Comparison of ENCODE assay signal across 12 cellular contexts in the genomic region with DNA sequence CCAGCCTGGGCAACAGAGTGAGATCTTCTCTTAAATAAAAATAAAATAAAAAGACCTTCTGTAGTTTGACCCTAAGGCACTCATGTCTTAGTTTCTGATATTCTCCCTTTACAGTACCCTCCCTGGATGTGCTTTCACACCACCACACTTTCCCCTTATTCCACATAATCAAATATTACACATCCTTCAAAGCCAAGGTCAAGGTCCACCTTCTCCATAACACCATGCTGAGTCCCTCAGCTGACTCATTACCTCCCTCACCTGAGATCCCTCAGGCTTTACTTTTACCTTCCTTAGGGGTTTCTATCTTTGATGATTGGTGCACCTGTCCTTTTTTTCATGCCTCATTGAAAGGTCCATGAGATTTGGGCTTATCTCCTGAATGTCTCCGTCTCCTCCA. TPM values are rescaled to one million over a fixed set of nuclear protein-coding genes. Genes with fewer than 3 reads are reported as not detected.
DNase-seq lines count a peak whose midpoint lies in the region; ATAC-seq, FAIRE-seq and TF ChIP-seq lines count a peak whose summit lies in the region.
"Had no signal": no experiment of that assay in that cellular context is flagged by ENCODE, and none has a peak within 500 bp of the region (broad histone marks: within the 10 kb centered on the region; RNA-seq: fewer than 3 reads in every experiment).

No MANE protein-coding gene starts in this region.

- DNase-seq in HT-29 (ENCODE audit: low spot score) (peak; percentile 63), SW480 (ENCODE audit: low spot score) (peak; percentile 33), HepG2 (ENCODE audit: low spot score) (peak; percentile 15), midbrain (lab: John Stamatoyannopoulos, UW) (no peak), ascending aorta (ENCODE audit: low spot score in 2 of 2) (no peak), lower leg skin (ENCODE audit: low spot score in 2 of 2) (no peak)
- no peak for DNase-seq in activated CD4-positive, alpha-beta memory T cell treated with anti-CD3 and anti-CD28 coated beads, Interleukin-2, amount 10 ng/mL, durations not matched to agents 7 days and 5 days
- DNase-seq: DMS79 had no signal

- intact Hi-C loops in HepG2 (cut with micrococcal nuclease; ENCODE audit: unreplicated experiment), result loop anchor here (10.0 kb wide), 3 partner anchors 244 to 724 kb away; a partner anchor contains a TSS
- intact Hi-C loops in ascending aorta (cut with DNase I), result loop anchor here (10.0 kb wide), 3 partner anchors 284 to 1044 kb away; no protein-coding TSS in a partner anchor
- intact Hi-C loops in lower leg skin (cut with DNase I; ENCODE audit: low total_unique reads), result loop anchor here (10.0 kb wide), 1 partner anchor 814 kb away; no protein-coding TSS in a partner anchor

- H3K36me3 ChIP-seq in HepG2 (replicated peaks in 1 of 2; ENCODE audit: control insufficient read depth in 1 of 2, insufficient read depth in 2 of 2, low read length in 2 of 2) (no peaks in the 10 kb centered on the region), ascending aorta (no peaks in the 10 kb centered on the region)

- peaks cover 7% of the 10 kb centered on the region for H3K4me1 Mint-ChIP-seq in activated CD4-positive, alpha-beta memory T cell treated with anti-CD3 and anti-CD28 coated beads, Interleukin-2, amount 10 ng/mL, durations not matched to agents 7 days and 5 days
- H3K4me1 Mint-ChIP-seq: GM23338 had no signal

- TF ChIP-seq RAD21 in HepG2 (CRISPR knock-in tag; IDR thresholded peaks at IDR 0.05), result no peak

- BruUV-seq in HepG2 (replicated peaks; lab: Mats Ljungman, UMichigan), result no TSS peak

- H2AFZ ChIP-seq in HepG2 (ENCODE audit: low read length), result no peak overlapping the region
- H2AFZ ChIP-seq: GM23338 had no signal

- H3K9ac ChIP-seq in HepG2 (ENCODE audit: insufficient read depth, low read depth, low read length), result no peak overlapping the region

- POLR2A ChIA-PET in HepG2 (lab: Yijun Ruan, JAX), result no interaction called here
- POLR2A ChIA-PET in activated CD4-positive, alpha-beta memory T cell treated with anti-CD3 and anti-CD28 coated beads, Interleukin-2, amount 10 ng/mL, durations not matched to agents 7 days and 5 days (lab: Charles Lee), result no interaction called here

- TF ChIP-seq CTCF in HepG2 (CRISPR knock-in tag; IDR thresholded peaks at IDR 0.05) (no peak), ascending aorta (IDR thresholded peaks at IDR 0.05) (no peak), lower leg skin (IDR thresholded peaks at IDR 0.05) (no peak)

- TF ChIP-seq EP300 in HepG2 (IDR thresholded peaks at IDR 0.05; ENCODE audit: low read depth in 2 of 2, low read length in 2 of 2) (no peak), HepG2 (CRISPR knock-in tag; IDR thresholded peaks at IDR 0.05; ENCODE audit: borderline replicate concordance) (no peak)

- TF ChIP-seq POLR2A in HepG2 (IDR thresholded peaks at IDR 0.05; ENCODE audit: insufficient read depth in 1 of 2, low read depth in 2 of 2, low read length in 2 of 2) (no peak), lower leg skin (IDR thresholded peaks at IDR 0.05) (no peak)

- no peak overlapping the region for H3K27ac Mint-ChIP-seq in activated CD4-positive, alpha-beta memory T cell treated with anti-CD3 and anti-CD28 coated beads, Interleukin-2, amount 10 ng/mL, durations not matched to agents 7 days and 5 days
- H3K27ac Mint-ChIP-seq: CD14-positive monocyte; CD8-positive, alpha-beta T cell; GM23338 had no signal

- H3K9me3 ChIP-seq in HepG2 (ENCODE audit: low read length) (no peaks in the 10 kb centered on the region), ascending aorta (no peaks in the 10 kb centered on the region)

- no peaks in the 10 kb centered on the region for H3K9me3 Mint-ChIP-seq in activated CD4-positive, alpha-beta memory T cell treated with anti-CD3 and anti-CD28 coated beads, Interleukin-2, amount 10 ng/mL, durations not matched to agents 7 days and 5 days
- H3K9me3 Mint-ChIP-seq: CD8-positive, alpha-beta T cell had no signal

- no peak; the same call in 2 of the 3 replicates for ATAC-seq in HepG2
- ATAC-seq: CD8-positive, alpha-beta T cell had no signal

- H3K4me3 ChIP-seq in HepG2 (replicated peaks in 1 of 3; ENCODE audit: insufficient read depth in 1 of 3, low read depth in 2 of 3, low read length in 3 of 3) (no peak overlapping the region), ascending aorta (no peak overlapping the region), lower leg skin (ENCODE audit: low read depth, poor library complexity, severe bottlenecking) (no peak overlapping the region)
- H3K4me3 ChIP-seq: A549, GM23338 had no signal

- H3K36me3 Mint-ChIP-seq in activated CD4-positive, alpha-beta memory T cell treated with anti-CD3 and anti-CD28 coated beads, Interleukin-2, amount 10 ng/mL, durations not matched to agents 7 days and 5 days (ENCODE audit: low read depth), result no peaks in the 10 kb centered on the region
- H3K36me3 Mint-ChIP-seq: CD14-positive monocyte; CD8-positive, alpha-beta T cell had no signal

- no peak for FAIRE-seq in HepG2 (lab: Jason Lieb, UNC)

- H3K4me2 ChIP-seq in HepG2 (ENCODE audit: low read depth, low read length), result no peak overlapping the region
- H3K4me2 ChIP-seq: A549, GM23338 had no signal

- in situ Hi-C loops in HepG2 (cut with HindIII; ENCODE audit: extremely low pct_ligation_motif_present, low pct_unique_long_range_greater_than_20kb), result loop anchor here (10.0 to 25.0 kb wide), 4 partner anchors 374 to 1047 kb away; no protein-coding TSS in a partner anchor

- H3K27me3 ChIP-seq in HepG2 (ENCODE audit: control insufficient read depth in 1 of 2, insufficient read depth in 2 of 2, low read length in 2 of 2), result no peaks in the 10 kb centered on the region
- H3K27me3 ChIP-seq in ascending aorta, result no peaks in the 10 kb centered on the region

- no peaks in the 10 kb centered on the region for H4K20me1 ChIP-seq in HepG2 (ENCODE audit: insufficient read depth, low read length)

- H3K4me1 ChIP-seq in HepG2 (ENCODE audit: insufficient read depth, low read length) (0 out of 2 replicates have a peak, but pooled peaks cover 6% of the 10 kb centered on the region), ascending aorta (no peaks in the 10 kb centered on the region)

- WGBS in HepG2 (ENCODE audit: low lambda C conversion rate), result 10% methylated on average over 1 of the region's 1 CpG
- 91 to 92% methylated on average over 1 of the region's 1 CpG for WGBS in lower leg skin, 2 donors

- CTCF ChIA-PET in HepG2 (lab: Yijun Ruan, JAX; ENCODE audit: low intra/inter-chr PET ratio, low total read pairs), result no interaction called here
- CTCF ChIA-PET in activated CD4-positive, alpha-beta memory T cell treated with anti-CD3 and anti-CD28 coated beads, Interleukin-2, amount 10 ng/mL, durations not matched to agents 7 days and 5 days (lab: Charles Lee), result interaction anchor here (0.7 to 8.3 kb wide), 16 partner anchors 8 to 824 kb away, joined by 3 to 74 read pairs (median 3); a partner anchor contains a TSS

- H3K4me3 Mint-ChIP-seq in activated CD4-positive, alpha-beta memory T cell treated with anti-CD3 and anti-CD28 coated beads, Interleukin-2, amount 10 ng/mL, durations not matched to agents 7 days and 5 days, result no peak overlapping the region
- H3K4me3 Mint-ChIP-seq: CD14-positive monocyte; CD8-positive, alpha-beta T cell; GM23338 had no signal

- no peaks in the 10 kb centered on the region for H3K79me2 ChIP-seq in HepG2 (ENCODE audit: insufficient read depth, low read length)

- H3K27ac ChIP-seq in HepG2 (ENCODE audit: extremely low read length, insufficient read depth, low read length) (no peak overlapping the region), ascending aorta (no peak overlapping the region)
- H3K27ac ChIP-seq: A549 had no signal

- peaks cover 3% of the 10 kb centered on the region for H3K27me3 Mint-ChIP-seq in activated CD4-positive, alpha-beta memory T cell treated with anti-CD3 and anti-CD28 coated beads, Interleukin-2, amount 10 ng/mL, durations not matched to agents 7 days and 5 days

TF ChIP-seq in HepG2, 621 proteins besides CTCF, POLR2A, EP300 and RAD21:
- TF ChIP-seq ZNF317 (CRISPR knock-in tag; IDR thresholded peaks at IDR 0.05), result no peak
- TF ChIP-seq FOSL2 (CRISPR knock-in tag; IDR thresholded peaks at IDR 0.05), result 0 out of 2 replicates have a peak, but pooled peaks have one; percentile 27

RNA-seq across cellular contexts. Expression of a gene that starts 25.5 kb away (rescaled TPM):
- total RNA-seq in HT-29 (2014; rRNA removed; shearing (Covaris generic)), result 4.0 and 6.8 TPM in 2 replicates
- total RNA-seq in HepG2 (2016; rRNA removed; fragmentation: Illumina TruSeq; extraction: Trizol), result 1.7 and 2.3 TPM in 2 replicates
- 0.40 and 0.44 TPM in 2 replicates for total RNA-seq in HepG2 (2016; cell fraction: cytosol; rRNA removed; fragmentation: Illumina TruSeq; extraction: Trizol; ENCODE audit: low read depth)
- 1.5 and 2.4 TPM in 2 replicates for total RNA-seq in HepG2 (2016; cell fraction: insoluble cytoplasmic fraction; rRNA removed; fragmentation: Illumina TruSeq; extraction: Trizol)
- 0.65 TPM in 2 replicates for total RNA-seq in HepG2 (2016; cell fraction: membrane; rRNA removed; fragmentation: Illumina TruSeq; extraction: Trizol)
- 1.7 and 2.2 TPM in 2 replicates for total RNA-seq in HepG2 (2016; cell fraction: nucleus; rRNA removed; fragmentation: Illumina TruSeq; extraction: Trizol)
- polyA plus RNA-seq in HepG2 (2011; rRNA removed), result 0.14 and 0.22 TPM in 2 replicates
- polyA plus RNA-seq in HepG2 (2011; cell fraction: cytosol; rRNA removed), result 0.05 and 0.07 TPM in 2 replicates
- 0.57 TPM in 1 of 2 replicates, not detected in the other for polyA plus RNA-seq in HepG2 (2011; cell fraction: nucleus; rRNA removed)
- polyA plus RNA-seq in HepG2 (2012), result 0.44 and 1.1 TPM in 2 replicates
- polyA plus RNA-seq in HepG2 (2016; cell fraction: cytosol; fragmentation: Illumina TruSeq; extraction: Trizol; ENCODE audit: low read depth), result 0.33 and 0.57 TPM in 2 replicates
- 3.3 and 3.6 TPM in 2 replicates for polyA plus RNA-seq in HepG2 (2016; cell fraction: insoluble cytoplasmic fraction; fragmentation: Illumina TruSeq; extraction: Trizol; ENCODE audit: low read depth)
- 0.62 TPM in 2 replicates for polyA plus RNA-seq in HepG2 (2016; cell fraction: membrane; fragmentation: Illumina TruSeq; extraction: Trizol; ENCODE audit: low read depth)
- 1.4 and 2.9 TPM in 2 replicates for polyA plus RNA-seq in HepG2 (2016; cell fraction: nucleus; fragmentation: Illumina TruSeq; extraction: Trizol; ENCODE audit: insufficient read depth, low read depth)
- polyA minus RNA-seq in HepG2 (2011; rRNA and poly(A)+ RNA removed; ENCODE audit: low replicate concordance), result not detected in 2 replicates
- 0.30 and 0.53 TPM in 2 replicates for polyA minus RNA-seq in HepG2 (2011; cell fraction: cytosol; rRNA and poly(A)+ RNA removed)
- polyA minus RNA-seq in HepG2 (2011; cell fraction: nucleus; rRNA and poly(A)+ RNA removed), result 0.87 and 1.0 TPM in 2 replicates
- not detected for total RNA-seq in activated CD4-positive, alpha-beta memory T cell treated with anti-CD3 and anti-CD28 coated beads, Interleukin-2, amount 10 ng/mL, durations not matched to agents 7 days and 5 days
- 0.43 TPM for total RNA-seq in ascending aorta
- total RNA-seq in lower leg skin, result under 1 TPM in 2 of 4 donors, not detected in 2; 0.37 to 0.78 TPM
- total RNA-seq: CD8-positive, alpha-beta T cell had no signal

Comparison
In these comparisons a context has a peak if more than half of its experiments do, and no peak if none do; other contexts are left out.
1. DNase-seq: peak in HT-29 (single experiment), SW480 (single experiment) and HepG2 (single experiment); none in activated CD4-positive, alpha-beta memory T cell treated with anti-CD3 and anti-CD28 coated beads, Interleukin-2, amount 10 ng/mL, durations not matched to agents 7 days and 5 days (single experiment), midbrain (single experiment), ascending aorta (0 of 2) and lower leg skin (0 of 2).